ENCODE assay signal across 8 cellular contexts in genomic region chr5:76715734-76716455, GRCh38. TPM values are rescaled to one million over a fixed set of nuclear protein-coding genes. Genes with fewer than 3 reads are reported as not detected.
DNase-seq lines count a peak whose midpoint lies in the region; ATAC-seq, FAIRE-seq and TF ChIP-seq lines count a peak whose summit lies in the region.

TSS of gene F2R (plus strand) at chr5:76716126. CDS start at chr5:76716308, 182 bp downstream.

- peaks cover 42% of the 10 kb centered on the region for H3K79me2 ChIP-seq in K562 (ENCODE audit: control insufficient read depth, insufficient read depth, low read length)

- peak within 1 kb of the TSS; percentile 77 for H3K4me3 Mint-ChIP-seq in CD4-positive, alpha-beta T cell
- peak within 1 kb of the TSS; percentile 91 for H3K4me3 Mint-ChIP-seq in T-helper 17 cell

- DNase-seq in CD4-positive, alpha-beta T cell = peak in 9 of 10 experiments; percentile 28 to 67 (median 40)
- DNase-seq in HT1080 (ENCODE audit: low read depth) (peak; percentile 37), T-helper 17 cell (peak; percentile 31 to 50 (median 35)), K562 (ENCODE audit: extremely low read depth in 1 of 4, low spot score in 3 of 4) (peak; percentile 79 to 85 (median 80)), iPS DF 6.9 (ENCODE audit: low read depth, low spot score) (no peak), gastrocnemius medialis (peak in 1 of 2 donors; percentile 22), OCI-M2 (lab: John Stamatoyannopoulos, UW; ENCODE audit: unreplicated experiment) (no peak)

- intact Hi-C loops in CD4-positive, alpha-beta T cell (cut with DNase I, micrococcal nuclease) = loop anchor here (1.0 to 2.0 kb wide), 2 partner anchors 23 to 58 kb away; no protein-coding TSS in a partner anchor
- intact Hi-C loops in K562 (cut with micrococcal nuclease) = loop anchor here (1.0 to 2.0 kb wide), 2 partner anchors 58 to 115 kb away; no protein-coding TSS in a partner anchor
- intact Hi-C loops in gastrocnemius medialis (cut with DNase I; ENCODE audit: low total_unique reads) = loop anchor here (10.0 kb wide), 1 partner anchor 69 kb away; no protein-coding TSS in a partner anchor

- H3K27ac Mint-ChIP-seq in CD4-positive, alpha-beta T cell = no peak within 1 kb of the TSS
- peak within 1 kb of the TSS; percentile 21 for H3K27ac Mint-ChIP-seq in T-helper 17 cell

- TF ChIP-seq EP300 in K562 (IDR thresholded peaks at IDR 0.05; ENCODE audit: low read length) = no peak

- H3K36me3 Mint-ChIP-seq in CD4-positive, alpha-beta T cell (ENCODE audit: low read depth) = no peaks in the 10 kb centered on the region
- no peaks in the 10 kb centered on the region for H3K36me3 Mint-ChIP-seq in T-helper 17 cell (ENCODE audit: low read depth)

- BruUV-seq in K562 (replicated peaks; lab: Mats Ljungman, UMichigan) = no TSS peak

- H3K4me2 ChIP-seq in K562 (ENCODE audit: insufficient read depth, low read length) = peak within 1 kb of the TSS; percentile 77

- peak; percentile 79 for ATAC-seq in CD4-positive, alpha-beta T cell (ENCODE audit: poor library complexity)
- ATAC-seq in GM19463 (IDR thresholded peaks at IDR 0.05; ENCODE audit: unreplicated experiment) (peak; percentile 71), T-helper 17 cell (peak; percentile 89), K562 (peak; percentile 94), gastrocnemius medialis (peak; percentile 58 to 69)

- H3K9me1 ChIP-seq in K562 (ENCODE audit: control insufficient read depth, insufficient read depth, low read length) = no peaks in the 10 kb centered on the region

- H3K9ac ChIP-seq in K562 (ENCODE audit: insufficient read depth in 1 of 2, low read depth in 2 of 2, low read length in 2 of 2) = peak within 1 kb of the TSS; percentile 81 to 98

- TF ChIP-seq POLR2A in K562 (conservative IDR thresholded peaks at IDR 0.05) (peak; percentile 66), gastrocnemius medialis (IDR thresholded peaks at IDR 0.05) (no peak)

- H3K27me3 Mint-ChIP-seq in CD4-positive, alpha-beta T cell = peaks cover 54% of the 10 kb centered on the region
- H3K27me3 Mint-ChIP-seq in T-helper 17 cell = peaks cover 14% of the 10 kb centered on the region

- no peaks in the 10 kb centered on the region for H4K20me1 ChIP-seq in K562 (replicated peaks; ENCODE audit: control insufficient read depth, insufficient read depth, low read length)

- H3K4me3 ChIP-seq in K562 = peak within 1 kb of the TSS; percentile 92
- H3K4me3 ChIP-seq in iPS DF 6.9 (ENCODE audit: low read length) = peak within 1 kb of the TSS; percentile 64
- peak within 1 kb of the TSS; percentile 57 to 67 (median 61) for H3K4me3 ChIP-seq in gastrocnemius medialis

- FAIRE-seq in K562 (lab: Jason Lieb, UNC) = no peak

- peaks cover 20% of the 10 kb centered on the region for H3K4me1 Mint-ChIP-seq in CD4-positive, alpha-beta T cell (ENCODE audit: low read depth)
- peaks cover 17% of the 10 kb centered on the region for H3K4me1 Mint-ChIP-seq in T-helper 17 cell

- TF ChIP-seq RAD21 in K562 (CRISPR knock-in tag; conservative IDR thresholded peaks at IDR 0.05 in 1 of 2, IDR thresholded peaks at IDR 0.05 in 1 of 2) = peak; percentile 58 to 59

- POLR2A ChIA-PET in CD4-positive, alpha-beta T cell (lab: Charles Lee) = no interaction called here
- POLR2A ChIA-PET in K562 (lab: Yijun Ruan, JAX) = no interaction called here

- TF ChIP-seq CTCF in CD4-positive, alpha-beta T cell (IDR thresholded peaks at IDR 0.05) = peak; percentile 40
- TF ChIP-seq CTCF in K562 (IDR thresholded peaks at IDR 0.05 in 2 of 3, conservative IDR thresholded peaks at IDR 0.05 in 1 of 3; ENCODE audit: insufficient read depth in 2 of 3, low read depth in 1 of 3, low read length in 3 of 3) = peak; percentile 34 to 76 (median 54); a peak in 5 of 6 replicates
- peak in 1 of 5 experiments; percentile 33 for TF ChIP-seq CTCF in gastrocnemius medialis (IDR thresholded peaks at IDR 0.05 in 4 of 5, conservative IDR thresholded peaks at IDR 0.05 in 1 of 5)

- WGBS in K562 (ENCODE audit: insufficient coverage, low coverage, missing lambda C conversion rate) = 2% methylated on average over 37 of the region's 82 CpGs
- WGBS in iPS DF 6.9 (ENCODE audit: insufficient coverage, insufficient read length) = no CpG with 5 or more reads among the region's 82 CpGs

- H3K9me3 ChIP-seq in CD4-positive, alpha-beta T cell (ENCODE audit: control insufficient read depth, low read length) = no peaks in the 10 kb centered on the region
- no peaks in the 10 kb centered on the region for H3K9me3 ChIP-seq in T-helper 17 cell (ENCODE audit: control insufficient read depth, low read length, poor library complexity, severe bottlenecking)
- H3K9me3 ChIP-seq in K562 (replicated peaks; ENCODE audit: control insufficient read depth, insufficient read depth, low read depth, low read length) = no peaks in the 10 kb centered on the region
- H3K9me3 ChIP-seq in iPS DF 6.9 (ENCODE audit: control insufficient read depth, insufficient read depth, low read length) = no peaks in the 10 kb centered on the region
- no peaks in the 10 kb centered on the region for H3K9me3 ChIP-seq in gastrocnemius medialis

- H3K27me3 ChIP-seq in CD4-positive, alpha-beta T cell (ENCODE audit: control insufficient read depth, insufficient read depth, low read length) = peaks cover 18% of the 10 kb centered on the region
- H3K27me3 ChIP-seq in K562 (ENCODE audit: control insufficient read depth in 2 of 2, insufficient read depth in 2 of 2, low read length in 2 of 2) = no peaks in the 10 kb centered on the region
- peaks cover 4% of the 10 kb centered on the region; the same call in 1 of the 2 replicates for H3K27me3 ChIP-seq in iPS DF 6.9 (ENCODE audit: control insufficient read depth, insufficient read depth, low read length)
- H3K27me3 ChIP-seq in gastrocnemius medialis = peaks cover 4 to 32% (median 16%) of the 10 kb centered on the region in 3 donors

- H3K27ac ChIP-seq in CD4-positive, alpha-beta T cell (ENCODE audit: low read depth, low read length) = no peak within 1 kb of the TSS
- H3K27ac ChIP-seq in K562 (ENCODE audit: extremely low read depth, low read depth, low read length) (peak within 1 kb of the TSS; percentile 83), iPS DF 6.9 (ENCODE audit: low read length) (no peak within 1 kb of the TSS), gastrocnemius medialis (peak within 1 kb of the TSS; percentile 26 to 53 (median 39))

- no peaks in the 10 kb centered on the region for H3K36me3 ChIP-seq in K562 (ENCODE audit: control insufficient read depth, insufficient read depth, low read length)
- H3K36me3 ChIP-seq in iPS DF 6.9 (ENCODE audit: control insufficient read depth, insufficient read depth, low read length) = no peaks in the 10 kb centered on the region
- no peaks in the 10 kb centered on the region for H3K36me3 ChIP-seq in gastrocnemius medialis

- in situ Hi-C loops in K562 (cut with MboI) (no loop called here), gastrocnemius medialis (cut with MboI; ENCODE audit: low sequenced_read_pairs in 4 of 4) (no loop called here)

- no peaks in the 10 kb centered on the region for H3K9me3 Mint-ChIP-seq in CD4-positive, alpha-beta T cell

- CTCF ChIA-PET in CD4-positive, alpha-beta T cell (lab: Charles Lee) = interaction anchor here (0.6 to 2.4 kb wide), 4 partner anchors 17 to 58 kb away, joined by 3 to 18 read pairs (median 4); no protein-coding TSS in a partner anchor
- CTCF ChIA-PET in K562 (lab: Yijun Ruan, JAX; ENCODE audit: low intra/inter-chr PET ratio) = interaction anchor here (2.3 kb wide), 1 partner anchor 58 kb away, joined by 12 read pairs; no protein-coding TSS in a partner anchor

- peak within 1 kb of the TSS; percentile 97 for H2AFZ ChIP-seq in K562 (ENCODE audit: low read depth, low read length)

- H3K4me1 ChIP-seq in K562 (replicated peaks in 1 of 2; ENCODE audit: control insufficient read depth in 2 of 2, insufficient read depth in 2 of 2, low read length in 2 of 2) (peaks cover 10 to 18% of the 10 kb centered on the region in 2 experiments; a peak in 4 of 5 replicates), iPS DF 6.9 (ENCODE audit: control insufficient read depth, insufficient read depth, low read length) (peaks cover 2% of the 10 kb centered on the region; the same call in 1 of the 2 replicates), gastrocnemius medialis (peaks cover 0 to 6% of the 10 kb centered on the region in 2 donors)

TF ChIP-seq in K562, 482 proteins besides CTCF, POLR2A, EP300 and RAD21 (continues in another document):
- peak; percentile 58 for TF ChIP-seq POLR2B (IDR thresholded peaks at IDR 0.05; ENCODE audit: low read depth, partially characterized antibody)
- TF ChIP-seq PTTG1 (tag; IDR thresholded peaks at IDR 0.05; ENCODE audit: low read depth) = no peak
- TF ChIP-seq HMGN3 (IDR thresholded peaks at IDR 0.05; ENCODE audit: borderline replicate concordance, extremely low read depth, insufficient read length, low read depth, low read length) = peak; percentile 28

RNA-seq across cellular contexts. Expression of gene F2R, which starts in this region (rescaled TPM):
- 1 to 10 TPM; 1.9 to 2.7 TPM for total RNA-seq in CD4-positive, alpha-beta T cell
- total RNA-seq in HT1080 (2014; rRNA removed; shearing (Covaris generic)) = 13.2 and 18.6 TPM in 2 replicates
- polyA plus RNA-seq in HT1080 (2015; cell fraction: cytosol; rRNA removed) = 18.7 and 26.2 TPM in 2 replicates
- polyA plus RNA-seq in HT1080 (2015; cell fraction: nucleus; rRNA removed) = 22.1 and 23.9 TPM in 2 replicates
- total RNA-seq in T-helper 17 cell (10 to 100 TPM in 1 of 2 donors, 1 to 10 TPM in 1; 3.6 to 20.4 TPM), K562 (2014; rRNA removed) (11.2 and 13.7 TPM in 2 replicates), K562 (2014; rRNA removed; fragmentation: Illumina TruSeq; extraction: Trizol) (15.1 and 15.2 TPM in 2 replicates), K562 (2015; rRNA removed; fragmentation: Illumina TruSeq; extraction: Trizol) (10.5 and 11.1 TPM in 2 replicates), K562 (2021) (14.7 and 15.3 TPM in 2 replicates), gastrocnemius medialis (1 to 10 TPM; 2.4 to 4.2 (median 3.8) TPM)
- total RNA-seq in K562 (2011; cell fraction: chromatin; rRNA removed; ENCODE audit: low replicate concordance) = 26.4 and 32.1 TPM in 2 replicates
- 29.2 and 33.2 TPM in 2 replicates for total RNA-seq in K562 (2011; cell fraction: nucleolus; rRNA removed)
- 46.1 and 60.1 TPM in 2 replicates for total RNA-seq in K562 (2011; cell fraction: nucleoplasm; rRNA removed)
- polyA plus RNA-seq in K562 (2011; rRNA removed) (34.7 and 56.5 TPM in 2 replicates), K562 (2014; fragmentation: Illumina TruSeq; extraction: Trizol) (19.1 and 19.8 TPM in 2 replicates), K562 (2014; fragmentation: Nextera tagmentation; extraction: Ambion mirVana) (1 to 10 TPM; 4.0 to 4.9 TPM), K562 (2014; rRNA removed) (17.1 and 18.5 TPM in 2 replicates)
- 39.1 and 73.9 TPM in 2 replicates for polyA plus RNA-seq in K562 (2011; cell fraction: cytosol; rRNA removed)
- 11.1 and 24.1 TPM in 2 replicates for polyA plus RNA-seq in K562 (2011; cell fraction: nucleus; rRNA removed)
- 10.9 and 11.1 TPM in 2 replicates for polyA plus RNA-seq in K562 (2012)
- 35.4 and 55.1 TPM in 2 replicates for polyA minus RNA-seq in K562 (2011; rRNA and poly(A)+ RNA removed)
- polyA minus RNA-seq in K562 (2011; cell fraction: cytosol; rRNA and poly(A)+ RNA removed) = 13.9 and 23.1 TPM in 2 replicates
- polyA minus RNA-seq in K562 (2011; cell fraction: nucleus; rRNA and poly(A)+ RNA removed) = 8.1 and 19.8 TPM in 2 replicates

Comparison
In these comparisons a context has a peak if more than half of its experiments do, and no peak if none do; other contexts are left out.
1. DNase-seq: peak in CD4-positive, alpha-beta T cell (9 of 10), HT1080 (single experiment), T-helper 17 cell (3 of 3) and K562 (4 of 4); none in iPS DF 6.9 (single experiment) and OCI-M2 (single experiment).
2. H3K27ac ChIP-seq: peak in K562 (single experiment) and gastrocnemius medialis (4 of 4); none in CD4-positive, alpha-beta T cell (single experiment) and iPS DF 6.9 (single experiment).
3. Peak in every context shown above with its lines, with median percentiles within 50 percentile points of each other: ATAC-seq and H3K4me3 ChIP-seq.